Comparison of ENCODE assay signal across 9 cellular contexts in the genomic region with DNA sequence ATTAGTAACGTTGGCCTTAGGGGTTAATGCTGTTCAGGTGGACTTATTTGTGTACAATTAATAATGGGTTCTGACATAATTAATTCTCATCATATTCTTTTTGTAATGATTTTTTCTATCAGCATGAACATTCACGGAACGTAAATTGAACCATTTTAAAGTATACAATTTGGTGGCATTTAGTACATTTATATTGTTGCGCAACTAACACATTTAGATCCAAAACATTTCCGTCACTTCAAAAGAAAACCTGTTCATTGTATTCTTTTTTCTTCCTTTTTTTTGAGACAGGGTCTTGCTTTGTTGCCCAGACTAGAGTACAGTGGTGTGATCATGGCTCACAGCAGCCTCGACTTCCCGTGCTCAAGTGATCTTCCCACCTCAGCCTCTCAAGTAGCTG.
"Had no signal": no experiment of that assay in that cellular context is flagged by ENCODE, and none has a peak within 500 bp of the region (broad histone marks: within the 10 kb centered on the region; RNA-seq: fewer than 3 reads in every experiment).

No MANE protein-coding gene starts in this region.

- ATAC-seq: GM23338, HCT116 had no signal

- H3K4me3 Mint-ChIP-seq: GM23338, HFFc6, IgD-negative memory B cell had no signal

- H2AFZ ChIP-seq: GM23338 had no signal

- H3K36me3 ChIP-seq: HAP-1 had no signal

- H3K9me3 Mint-ChIP-seq: GM23338, HFFc6 had no signal

- DNase-seq: H7, HFFc6, Kasumi-1, KBM-7 had no signal

- H3K4me2 ChIP-seq: GM23338 had no signal

- H3K9me3 ChIP-seq: HAP-1 had no signal

- H3K27ac Mint-ChIP-seq: GM23338, HFFc6, IgD-negative memory B cell had no signal

- H3K27ac ChIP-seq: HL-60 had no signal

- H3K4me3 ChIP-seq: GM23338, HAP-1 had no signal

- H3K36me3 Mint-ChIP-seq: IgD-negative memory B cell had no signal
